In the genomic region with DNA sequence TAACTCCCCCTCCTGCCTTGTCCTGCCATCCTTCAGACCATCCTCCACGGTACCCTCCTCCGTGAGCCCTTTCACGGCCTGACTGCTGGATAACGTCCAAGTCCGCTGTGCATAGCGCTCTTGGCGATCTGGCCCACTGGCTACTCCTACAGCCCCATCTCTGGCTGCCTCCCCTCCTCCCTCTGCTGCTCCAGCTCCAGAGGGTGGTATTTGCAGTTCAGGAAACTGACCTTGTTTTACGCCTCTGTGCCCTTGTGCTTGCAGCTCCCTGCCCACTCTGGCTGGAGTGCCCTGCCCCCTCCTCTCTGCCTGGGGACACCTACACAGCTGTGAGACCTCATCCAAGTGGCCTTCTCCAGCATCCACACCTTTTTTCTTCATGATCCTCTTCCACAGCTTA, we compare ENCODE assay signal across 1 cellular context.
TF ChIP-seq lines count a peak whose summit lies in the region.

No MANE protein-coding gene starts in this region.

TF ChIP-seq in HepG2, 621 proteins besides CTCF, POLR2A, EP300 and RAD21 (continued from another document and continues in another):
- TF ChIP-seq, protein P1, sequence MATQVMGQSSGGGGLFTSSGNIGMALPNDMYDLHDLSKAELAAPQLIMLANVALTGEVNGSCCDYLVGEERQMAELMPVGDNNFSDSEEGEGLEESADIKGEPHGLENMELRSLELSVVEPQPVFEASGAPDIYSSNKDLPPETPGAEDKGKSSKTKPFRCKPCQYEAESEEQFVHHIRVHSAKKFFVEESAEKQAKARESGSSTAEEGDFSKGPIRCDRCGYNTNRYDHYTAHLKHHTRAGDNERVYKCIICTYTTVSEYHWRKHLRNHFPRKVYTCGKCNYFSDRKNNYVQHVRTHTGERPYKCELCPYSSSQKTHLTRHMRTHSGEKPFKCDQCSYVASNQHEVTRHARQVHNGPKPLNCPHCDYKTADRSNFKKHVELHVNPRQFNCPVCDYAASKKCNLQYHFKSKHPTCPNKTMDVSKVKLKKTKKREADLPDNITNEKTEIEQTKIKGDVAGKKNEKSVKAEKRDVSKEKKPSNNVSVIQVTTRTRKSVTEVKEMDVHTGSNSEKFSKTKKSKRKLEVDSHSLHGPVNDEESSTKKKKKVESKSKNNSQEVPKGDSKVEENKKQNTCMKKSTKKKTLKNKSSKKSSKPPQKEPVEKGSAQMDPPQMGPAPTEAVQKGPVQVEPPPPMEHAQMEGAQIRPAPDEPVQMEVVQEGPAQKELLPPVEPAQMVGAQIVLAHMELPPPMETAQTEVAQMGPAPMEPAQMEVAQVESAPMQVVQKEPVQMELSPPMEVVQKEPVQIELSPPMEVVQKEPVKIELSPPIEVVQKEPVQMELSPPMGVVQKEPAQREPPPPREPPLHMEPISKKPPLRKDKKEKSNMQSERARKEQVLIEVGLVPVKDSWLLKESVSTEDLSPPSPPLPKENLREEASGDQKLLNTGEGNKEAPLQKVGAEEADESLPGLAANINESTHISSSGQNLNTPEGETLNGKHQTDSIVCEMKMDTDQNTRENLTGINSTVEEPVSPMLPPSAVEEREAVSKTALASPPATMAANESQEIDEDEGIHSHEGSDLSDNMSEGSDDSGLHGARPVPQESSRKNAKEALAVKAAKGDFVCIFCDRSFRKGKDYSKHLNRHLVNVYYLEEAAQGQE (IDR thresholded peaks at IDR 0.05; ENCODE audit: borderline replicate concordance in 1 of 2, low read depth in 1 of 2, low read length in 2 of 2): no peak
- TF ChIP-seq, protein P2, sequence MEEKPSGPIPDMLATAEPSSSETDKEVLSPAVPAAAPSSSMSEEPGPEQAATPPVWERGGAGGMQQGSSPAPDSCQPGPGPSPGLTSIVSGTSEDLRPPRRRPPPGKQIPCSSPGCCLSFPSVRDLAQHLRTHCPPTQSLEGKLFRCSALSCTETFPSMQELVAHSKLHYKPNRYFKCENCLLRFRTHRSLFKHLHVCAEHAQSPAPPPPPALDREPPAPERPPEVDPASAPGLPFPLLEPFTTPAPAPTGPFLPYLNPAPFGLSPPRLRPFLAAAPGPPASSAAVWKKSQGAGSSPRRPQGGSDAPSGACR (CRISPR knock-in tag; IDR thresholded peaks at IDR 0.05): no peak
- TF ChIP-seq, protein P3, sequence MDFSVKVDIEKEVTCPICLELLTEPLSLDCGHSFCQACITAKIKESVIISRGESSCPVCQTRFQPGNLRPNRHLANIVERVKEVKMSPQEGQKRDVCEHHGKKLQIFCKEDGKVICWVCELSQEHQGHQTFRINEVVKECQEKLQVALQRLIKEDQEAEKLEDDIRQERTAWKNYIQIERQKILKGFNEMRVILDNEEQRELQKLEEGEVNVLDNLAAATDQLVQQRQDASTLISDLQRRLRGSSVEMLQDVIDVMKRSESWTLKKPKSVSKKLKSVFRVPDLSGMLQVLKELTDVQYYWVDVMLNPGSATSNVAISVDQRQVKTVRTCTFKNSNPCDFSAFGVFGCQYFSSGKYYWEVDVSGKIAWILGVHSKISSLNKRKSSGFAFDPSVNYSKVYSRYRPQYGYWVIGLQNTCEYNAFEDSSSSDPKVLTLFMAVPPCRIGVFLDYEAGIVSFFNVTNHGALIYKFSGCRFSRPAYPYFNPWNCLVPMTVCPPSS (IDR thresholded peaks at IDR 0.05): no peak
- TF ChIP-seq, protein P4, sequence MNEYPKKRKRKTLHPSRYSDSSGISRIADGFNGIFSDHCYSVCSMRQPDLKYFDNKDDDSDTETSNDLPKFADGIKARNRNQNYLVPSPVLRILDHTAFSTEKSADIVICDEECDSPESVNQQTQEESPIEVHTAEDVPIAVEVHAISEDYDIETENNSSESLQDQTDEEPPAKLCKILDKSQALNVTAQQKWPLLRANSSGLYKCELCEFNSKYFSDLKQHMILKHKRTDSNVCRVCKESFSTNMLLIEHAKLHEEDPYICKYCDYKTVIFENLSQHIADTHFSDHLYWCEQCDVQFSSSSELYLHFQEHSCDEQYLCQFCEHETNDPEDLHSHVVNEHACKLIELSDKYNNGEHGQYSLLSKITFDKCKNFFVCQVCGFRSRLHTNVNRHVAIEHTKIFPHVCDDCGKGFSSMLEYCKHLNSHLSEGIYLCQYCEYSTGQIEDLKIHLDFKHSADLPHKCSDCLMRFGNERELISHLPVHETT (CRISPR knock-in tag; conservative IDR thresholded peaks at IDR 0.05): no peak
- no peak for TF ChIP-seq ZNF761 (CRISPR knock-in tag; conservative IDR thresholded peaks at IDR 0.05)
- no peak for TF ChIP-seq HOXA9 (CRISPR knock-in tag; IDR thresholded peaks at IDR 0.05; ENCODE audit: borderline replicate concordance)
- TF ChIP-seq BORCS8-MEF2B (CRISPR knock-in tag; IDR thresholded peaks at IDR 0.05): peak; percentile 80; the same call in 1 of the 2 replicates
- TF ChIP-seq ZNF224 (CRISPR knock-in tag; IDR thresholded peaks at IDR 0.05): no peak
- TF ChIP-seq, protein P5, sequence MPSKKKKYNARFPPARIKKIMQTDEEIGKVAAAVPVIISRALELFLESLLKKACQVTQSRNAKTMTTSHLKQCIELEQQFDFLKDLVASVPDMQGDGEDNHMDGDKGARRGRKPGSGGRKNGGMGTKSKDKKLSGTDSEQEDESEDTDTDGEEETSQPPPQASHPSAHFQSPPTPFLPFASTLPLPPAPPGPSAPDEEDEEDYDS (CRISPR knock-in tag; IDR thresholded peaks at IDR 0.05): no peak
- TF ChIP-seq, protein P6, sequence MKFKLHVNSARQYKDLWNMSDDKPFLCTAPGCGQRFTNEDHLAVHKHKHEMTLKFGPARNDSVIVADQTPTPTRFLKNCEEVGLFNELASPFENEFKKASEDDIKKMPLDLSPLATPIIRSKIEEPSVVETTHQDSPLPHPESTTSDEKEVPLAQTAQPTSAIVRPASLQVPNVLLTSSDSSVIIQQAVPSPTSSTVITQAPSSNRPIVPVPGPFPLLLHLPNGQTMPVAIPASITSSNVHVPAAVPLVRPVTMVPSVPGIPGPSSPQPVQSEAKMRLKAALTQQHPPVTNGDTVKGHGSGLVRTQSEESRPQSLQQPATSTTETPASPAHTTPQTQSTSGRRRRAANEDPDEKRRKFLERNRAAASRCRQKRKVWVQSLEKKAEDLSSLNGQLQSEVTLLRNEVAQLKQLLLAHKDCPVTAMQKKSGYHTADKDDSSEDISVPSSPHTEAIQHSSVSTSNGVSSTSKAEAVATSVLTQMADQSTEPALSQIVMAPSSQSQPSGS (CRISPR knock-in tag; IDR thresholded peaks at IDR 0.05): 0 out of 2 replicates have a peak, but pooled peaks have one; percentile 32
- TF ChIP-seq ZNF747 (CRISPR knock-in tag; IDR thresholded peaks at IDR 0.05; ENCODE audit: borderline replicate concordance): peak; percentile 60; the same call in 1 of the 2 replicates
- no peak for TF ChIP-seq SMAD9 (CRISPR knock-in tag; IDR thresholded peaks at IDR 0.05)
- TF ChIP-seq, protein P7, sequence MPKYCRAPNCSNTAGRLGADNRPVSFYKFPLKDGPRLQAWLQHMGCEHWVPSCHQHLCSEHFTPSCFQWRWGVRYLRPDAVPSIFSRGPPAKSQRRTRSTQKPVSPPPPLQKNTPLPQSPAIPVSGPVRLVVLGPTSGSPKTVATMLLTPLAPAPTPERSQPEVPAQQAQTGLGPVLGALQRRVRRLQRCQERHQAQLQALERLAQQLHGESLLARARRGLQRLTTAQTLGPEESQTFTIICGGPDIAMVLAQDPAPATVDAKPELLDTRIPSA (CRISPR knock-in tag; IDR thresholded peaks at IDR 0.05; ENCODE audit: borderline replicate concordance): no peak
- no peak for TF ChIP-seq AKAP8 (CRISPR knock-in tag; IDR thresholded peaks at IDR 0.05)
- TF ChIP-seq, protein P8, sequence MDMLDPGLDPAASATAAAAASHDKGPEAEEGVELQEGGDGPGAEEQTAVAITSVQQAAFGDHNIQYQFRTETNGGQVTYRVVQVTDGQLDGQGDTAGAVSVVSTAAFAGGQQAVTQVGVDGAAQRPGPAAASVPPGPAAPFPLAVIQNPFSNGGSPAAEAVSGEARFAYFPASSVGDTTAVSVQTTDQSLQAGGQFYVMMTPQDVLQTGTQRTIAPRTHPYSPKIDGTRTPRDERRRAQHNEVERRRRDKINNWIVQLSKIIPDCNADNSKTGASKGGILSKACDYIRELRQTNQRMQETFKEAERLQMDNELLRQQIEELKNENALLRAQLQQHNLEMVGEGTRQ (IDR thresholded peaks at IDR 0.05; ENCODE audit: low read depth, low read length): no peak
- TF ChIP-seq, protein P8 (CRISPR knock-in tag; IDR thresholded peaks at IDR 0.05; ENCODE audit: borderline replicate concordance): no peak
- TF ChIP-seq HDAC2 (CRISPR knock-in tag; IDR thresholded peaks at IDR 0.05): peak; percentile 43; the same call in 1 of the 2 replicates
- TF ChIP-seq PCBP2 (optimal IDR thresholded peaks at IDR 0.05; ENCODE audit: low read depth, low read length, poor library complexity, severe bottlenecking): no peak
- no peak; the same call in 1 of the 2 replicates for TF ChIP-seq DNMT1 (CRISPR knock-in tag; IDR thresholded peaks at IDR 0.05)
- TF ChIP-seq ZSCAN9 (CRISPR knock-in tag; IDR thresholded peaks at IDR 0.05; ENCODE audit: borderline replicate concordance): no peak
- no peak for TF ChIP-seq ZKSCAN8 (CRISPR knock-in tag; IDR thresholded peaks at IDR 0.05; ENCODE audit: borderline replicate concordance)
- no peak; the same call in 1 of the 2 replicates for TF ChIP-seq MIER3 (CRISPR knock-in tag; IDR thresholded peaks at IDR 0.05; ENCODE audit: borderline replicate concordance)
- TF ChIP-seq, protein P9, sequence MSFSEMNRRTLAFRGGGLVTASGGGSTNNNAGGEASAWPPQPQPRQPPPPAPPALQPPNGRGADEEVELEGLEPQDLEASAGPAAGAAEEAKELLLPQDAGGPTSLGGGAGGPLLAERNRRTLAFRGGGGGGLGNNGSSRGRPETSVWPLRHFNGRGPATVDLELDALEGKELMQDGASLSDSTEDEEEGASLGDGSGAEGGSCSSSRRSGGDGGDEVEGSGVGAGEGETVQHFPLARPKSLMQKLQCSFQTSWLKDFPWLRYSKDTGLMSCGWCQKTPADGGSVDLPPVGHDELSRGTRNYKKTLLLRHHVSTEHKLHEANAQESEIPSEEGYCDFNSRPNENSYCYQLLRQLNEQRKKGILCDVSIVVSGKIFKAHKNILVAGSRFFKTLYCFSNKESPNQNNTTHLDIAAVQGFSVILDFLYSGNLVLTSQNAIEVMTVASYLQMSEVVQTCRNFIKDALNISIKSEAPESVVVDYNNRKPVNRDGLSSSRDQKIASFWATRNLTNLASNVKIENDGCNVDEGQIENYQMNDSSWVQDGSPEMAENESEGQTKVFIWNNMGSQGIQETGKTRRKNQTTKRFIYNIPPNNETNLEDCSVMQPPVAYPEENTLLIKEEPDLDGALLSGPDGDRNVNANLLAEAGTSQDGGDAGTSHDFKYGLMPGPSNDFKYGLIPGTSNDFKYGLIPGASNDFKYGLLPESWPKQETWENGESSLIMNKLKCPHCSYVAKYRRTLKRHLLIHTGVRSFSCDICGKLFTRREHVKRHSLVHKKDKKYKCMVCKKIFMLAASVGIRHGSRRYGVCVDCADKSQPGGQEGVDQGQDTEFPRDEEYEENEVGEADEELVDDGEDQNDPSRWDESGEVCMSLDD (CRISPR knock-in tag; IDR thresholded peaks at IDR 0.05; ENCODE audit: borderline replicate concordance): no peak
- TF ChIP-seq SRSF1 (optimal IDR thresholded peaks at IDR 0.05; ENCODE audit: low read depth, low read length): no peak
- TF ChIP-seq RARG (CRISPR knock-in tag; IDR thresholded peaks at IDR 0.05; ENCODE audit: low read depth): no peak
- TF ChIP-seq, protein P10, sequence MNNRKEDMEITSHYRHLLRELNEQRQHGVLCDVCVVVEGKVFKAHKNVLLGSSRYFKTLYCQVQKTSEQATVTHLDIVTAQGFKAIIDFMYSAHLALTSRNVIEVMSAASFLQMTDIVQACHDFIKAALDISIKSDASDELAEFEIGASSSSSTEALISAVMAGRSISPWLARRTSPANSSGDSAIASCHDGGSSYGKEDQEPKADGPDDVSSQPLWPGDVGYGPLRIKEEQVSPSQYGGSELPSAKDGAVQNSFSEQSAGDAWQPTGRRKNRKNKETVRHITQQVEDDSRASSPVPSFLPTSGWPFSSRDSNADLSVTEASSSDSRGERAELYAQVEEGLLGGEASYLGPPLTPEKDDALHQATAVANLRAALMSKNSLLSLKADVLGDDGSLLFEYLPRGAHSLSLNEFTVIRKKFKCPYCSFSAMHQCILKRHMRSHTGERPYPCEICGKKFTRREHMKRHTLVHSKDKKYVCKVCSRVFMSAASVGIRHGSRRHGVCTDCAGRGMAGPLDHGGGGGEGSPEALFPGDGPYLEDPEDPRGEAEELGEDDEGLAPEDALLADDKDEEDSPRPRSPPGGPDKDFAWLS (CRISPR knock-in tag; IDR thresholded peaks at IDR 0.05; ENCODE audit: borderline replicate concordance): no peak
- no peak for TF ChIP-seq GABPA (IDR thresholded peaks at IDR 0.05; ENCODE audit: low read depth, low read length)
- no peak for TF ChIP-seq GABPA (CRISPR knock-in tag; IDR thresholded peaks at IDR 0.05; ENCODE audit: low read depth)
- TF ChIP-seq, protein P11, sequence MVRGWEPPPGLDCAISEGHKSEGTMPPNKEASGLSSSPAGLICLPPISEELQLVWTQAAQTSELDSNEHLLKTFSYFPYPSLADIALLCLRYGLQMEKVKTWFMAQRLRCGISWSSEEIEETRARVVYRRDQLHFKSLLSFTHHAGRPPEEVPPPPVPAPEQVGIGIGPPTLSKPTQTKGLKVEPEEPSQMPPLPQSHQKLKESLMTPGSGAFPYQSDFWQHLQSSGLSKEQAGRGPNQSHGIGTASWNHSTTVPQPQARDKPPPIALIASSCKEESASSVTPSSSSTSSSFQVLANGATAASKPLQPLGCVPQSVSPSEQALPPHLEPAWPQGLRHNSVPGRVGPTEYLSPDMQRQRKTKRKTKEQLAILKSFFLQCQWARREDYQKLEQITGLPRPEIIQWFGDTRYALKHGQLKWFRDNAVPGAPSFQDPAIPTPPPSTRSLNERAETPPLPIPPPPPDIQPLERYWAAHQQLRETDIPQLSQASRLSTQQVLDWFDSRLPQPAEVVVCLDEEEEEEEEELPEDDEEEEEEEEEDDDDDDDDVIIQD (CRISPR knock-in tag; IDR thresholded peaks at IDR 0.05; ENCODE audit: low read depth): no peak
- TF ChIP-seq ZNF564 (CRISPR knock-in tag; IDR thresholded peaks at IDR 0.05): peak; percentile 93
- TF ChIP-seq, protein P12, sequence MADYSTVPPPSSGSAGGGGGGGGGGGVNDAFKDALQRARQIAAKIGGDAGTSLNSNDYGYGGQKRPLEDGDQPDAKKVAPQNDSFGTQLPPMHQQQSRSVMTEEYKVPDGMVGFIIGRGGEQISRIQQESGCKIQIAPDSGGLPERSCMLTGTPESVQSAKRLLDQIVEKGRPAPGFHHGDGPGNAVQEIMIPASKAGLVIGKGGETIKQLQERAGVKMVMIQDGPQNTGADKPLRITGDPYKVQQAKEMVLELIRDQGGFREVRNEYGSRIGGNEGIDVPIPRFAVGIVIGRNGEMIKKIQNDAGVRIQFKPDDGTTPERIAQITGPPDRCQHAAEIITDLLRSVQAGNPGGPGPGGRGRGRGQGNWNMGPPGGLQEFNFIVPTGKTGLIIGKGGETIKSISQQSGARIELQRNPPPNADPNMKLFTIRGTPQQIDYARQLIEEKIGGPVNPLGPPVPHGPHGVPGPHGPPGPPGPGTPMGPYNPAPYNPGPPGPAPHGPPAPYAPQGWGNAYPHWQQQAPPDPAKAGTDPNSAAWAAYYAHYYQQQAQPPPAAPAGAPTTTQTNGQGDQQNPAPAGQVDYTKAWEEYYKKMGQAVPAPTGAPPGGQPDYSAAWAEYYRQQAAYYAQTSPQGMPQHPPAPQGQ (CRISPR knock-in tag; IDR thresholded peaks at IDR 0.05; ENCODE audit: borderline replicate concordance): no peak
- no peak for TF ChIP-seq ZNF614 (CRISPR knock-in tag; IDR thresholded peaks at IDR 0.05; ENCODE audit: borderline replicate concordance)
- TF ChIP-seq KMT2A (CRISPR knock-in tag; IDR thresholded peaks at IDR 0.05): peak; percentile 63
- TF ChIP-seq TARDBP (CRISPR knock-in tag; IDR thresholded peaks at IDR 0.05): peak; percentile 75
- TF ChIP-seq NCOR1 (IDR thresholded peaks at IDR 0.05; ENCODE audit: borderline replicate concordance, low read length): no peak
- TF ChIP-seq BCL6 (CRISPR knock-in tag; IDR thresholded peaks at IDR 0.05): peak; percentile 72
